ENCODE assay signal across 10 cellular contexts in the genomic region with DNA sequence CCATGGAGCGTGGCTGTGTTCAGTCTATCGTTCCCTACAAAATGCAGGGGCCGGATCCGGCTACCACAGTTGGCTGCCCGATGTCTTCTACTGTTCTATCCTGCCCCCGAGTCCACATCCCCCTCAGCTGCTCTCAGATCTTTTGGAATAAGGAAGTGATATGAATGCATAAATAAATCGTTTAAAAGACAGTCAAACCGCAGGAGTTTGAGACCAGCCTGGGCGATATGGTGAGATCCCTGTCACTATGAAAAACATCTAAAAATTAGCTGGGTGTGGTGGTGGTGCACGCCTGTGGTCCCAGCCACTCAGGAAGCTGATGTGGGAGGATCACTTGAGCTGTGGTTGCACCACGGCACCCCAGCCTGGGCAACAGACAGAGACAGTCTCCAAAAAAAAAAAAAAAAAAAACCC. TPM values are rescaled to one million over a fixed set of nuclear protein-coding genes. Genes with fewer than 3 reads are reported as not detected.
DNase-seq lines count a peak whose midpoint lies in the region; ATAC-seq and TF ChIP-seq lines count a peak whose summit lies in the region.
"Not testable (repeated sequence)": the region's sequence is repeated elsewhere in the genome, so short reads cannot be mapped to it uniquely, and the experiment has no call there.
"Had no signal": no experiment of that assay in that cellular context is flagged by ENCODE, and none has a peak within 500 bp of the region (broad histone marks: within the 10 kb centered on the region; RNA-seq: fewer than 3 reads in every experiment).

No MANE protein-coding gene starts in this region.

- peak overlapping the region; percentile 4 for H3K27ac ChIP-seq in CD4-positive, alpha-beta memory T cell (ENCODE audit: low read depth, low read length)
- peak overlapping the region; percentile 46 for H3K27ac ChIP-seq in RWPE1
- peak overlapping the region in 3 of 4 donors; percentile 15 to 65 (median 25) for H3K27ac ChIP-seq in esophagus squamous epithelium

- peaks cover 35 to 73% (median 54%) of the 10 kb centered on the region in 4 donors for H3K4me1 Mint-ChIP-seq in CD4-positive, alpha-beta memory T cell
- not testable (repeated sequence) for H3K4me1 Mint-ChIP-seq in activated B cell treated with CpG ODN at 0.5 μM for 24 hours
- H3K4me1 Mint-ChIP-seq in activated naive CD8-positive, alpha-beta T cell treated with anti-CD3 and anti-CD28 coated beads for 36 hours: peaks cover 19% of the 10 kb centered on the region
- H3K4me1 Mint-ChIP-seq in natural killer cell: peaks cover 44 to 46% of the 10 kb centered on the region in 2 donors
- H3K4me1 Mint-ChIP-seq in stimulated activated naive CD8-positive, alpha-beta T cell treated with anti-CD3 and anti-CD28 coated beads, Interleukin-15, amount 100 ng/mL, for 72 hours: peaks cover 70% of the 10 kb centered on the region

- H3K27me3 Mint-ChIP-seq in CD4-positive, alpha-beta memory T cell; activated B cell treated with CpG ODN at 0.5 μM for 24 hours; activated naive CD8-positive, alpha-beta T cell treated with anti-CD3 and anti-CD28 coated beads for 36 hours; natural killer cell (ENCODE audit: low read depth in 2 of 2); stimulated activated naive CD8-positive, alpha-beta T cell treated with anti-CD3 and anti-CD28 coated beads, Interleukin-15, amount 100 ng/mL, for 72 hours: not testable (repeated sequence)

- CTCF ChIA-PET in CD4-positive, alpha-beta memory T cell (lab: Charles Lee; ENCODE audit: partially characterized antibody): interaction anchor here (0.9 to 6.8 kb wide), 7 partner anchors 13 to 196 kb away, joined by 3 to 44 read pairs (median 4); a partner anchor contains a TSS
- CTCF ChIA-PET in RWPE1 (lab: Yijun Ruan, JAX): not testable (repeated sequence)
- CTCF ChIA-PET in activated B cell treated with CpG ODN at 0.5 μM for 24 hours (lab: Charles Lee): interaction anchor here (1.2 to 1.8 kb wide), 2 partner anchors 11 to 12 kb away, joined by 4 to 7 read pairs; no protein-coding TSS in a partner anchor

- H3K27me3 ChIP-seq in CD4-positive, alpha-beta memory T cell (ENCODE audit: insufficient read depth, low read length); esophagus squamous epithelium: not testable (repeated sequence)

- 65 to 76% methylated on average over 8 to 11 of the region's 11 CpGs for WGBS in esophagus squamous epithelium, 2 donors

- H3K27ac Mint-ChIP-seq in CD4-positive, alpha-beta memory T cell: peak overlapping the region; percentile 88 to 99 (median 96)
- H3K27ac Mint-ChIP-seq in activated B cell treated with CpG ODN at 0.5 μM for 24 hours (peak overlapping the region; percentile 26), natural killer cell (peak overlapping the region; percentile 86 to 90)
- peak overlapping the region; percentile 80 for H3K27ac Mint-ChIP-seq in activated naive CD8-positive, alpha-beta T cell treated with anti-CD3 and anti-CD28 coated beads for 36 hours
- H3K27ac Mint-ChIP-seq in stimulated activated naive CD8-positive, alpha-beta T cell treated with anti-CD3 and anti-CD28 coated beads, Interleukin-15, amount 100 ng/mL, for 72 hours: peak overlapping the region; percentile 27 to 96

- TF ChIP-seq CTCF in RWPE1 (conservative IDR thresholded peaks at IDR 0.05; ENCODE audit: low read depth); activated B cell treated with CpG ODN at 0.5 μM for 24 hours (IDR thresholded peaks at IDR 0.05); esophagus squamous epithelium (IDR thresholded peaks at IDR 0.05); natural killer cell (IDR thresholded peaks at IDR 0.05): not testable (repeated sequence)

- POLR2A ChIA-PET in CD4-positive, alpha-beta memory T cell (lab: Charles Lee; ENCODE audit: partially characterized antibody): interaction anchor here (0.9 to 2.5 kb wide), 9 partner anchors 8 to 165 kb away, joined by 3 to 11 read pairs (median 4); no protein-coding TSS in a partner anchor
- POLR2A ChIA-PET in RWPE1 (lab: Yijun Ruan, JAX; ENCODE audit: low non-redundant PET); activated B cell treated with CpG ODN at 0.5 μM for 24 hours (lab: Charles Lee): not testable (repeated sequence)

- not testable (repeated sequence) for TF ChIP-seq POLR2A in esophagus squamous epithelium (IDR thresholded peaks at IDR 0.05)

- H3K36me3 ChIP-seq in CD4-positive, alpha-beta memory T cell (ENCODE audit: insufficient read depth, low read length): peaks cover 82% of the 10 kb centered on the region
- peaks cover 68 to 100% (median 82%) of the 10 kb centered on the region in 3 donors for H3K36me3 ChIP-seq in esophagus squamous epithelium

- not testable (repeated sequence) for ATAC-seq in activated B cell treated with CpG ODN at 0.5 μM for 24 hours (ENCODE audit: low read depth)
- peak; percentile 44 to 74 (median 53) for ATAC-seq in natural killer cell
- ATAC-seq in stimulated activated naive CD8-positive, alpha-beta T cell treated with anti-CD3 and anti-CD28 coated beads, Interleukin-15, amount 100 ng/mL, for 72 hours: peak; percentile 46

- peak overlapping the region in 1 of 2 donors; percentile 27 for H3K4me3 ChIP-seq in CD4-positive, alpha-beta memory T cell (ENCODE audit: low read length in 2 of 2)
- not testable (repeated sequence) for H3K4me3 ChIP-seq in esophagus squamous epithelium

- peaks cover 65 to 78% of the 10 kb centered on the region in 2 donors for H3K36me3 Mint-ChIP-seq in CD4-positive, alpha-beta memory T cell
- H3K36me3 Mint-ChIP-seq in activated B cell treated with CpG ODN at 0.5 μM for 24 hours (ENCODE audit: low read depth) (peaks cover 89% of the 10 kb centered on the region), natural killer cell (peaks cover 14% of the 10 kb centered on the region)
- peaks cover 72% of the 10 kb centered on the region for H3K36me3 Mint-ChIP-seq in activated naive CD8-positive, alpha-beta T cell treated with anti-CD3 and anti-CD28 coated beads for 36 hours

- H3K4me1 ChIP-seq in CD4-positive, alpha-beta memory T cell (ENCODE audit: insufficient read depth, low read length): peaks cover 75% of the 10 kb centered on the region
- H3K4me1 ChIP-seq in esophagus squamous epithelium: peaks cover 0 to 49% (median 7%) of the 10 kb centered on the region in 3 donors

- H3K9me3 Mint-ChIP-seq in CD4-positive, alpha-beta memory T cell: peaks cover 0 to 22% (median 0%) of the 10 kb centered on the region in 8 donors
- not testable (repeated sequence) for H3K9me3 Mint-ChIP-seq in activated B cell treated with CpG ODN at 0.5 μM for 24 hours; activated naive CD8-positive, alpha-beta T cell treated with anti-CD3 and anti-CD28 coated beads for 36 hours; natural killer cell; stimulated activated naive CD8-positive, alpha-beta T cell treated with anti-CD3 and anti-CD28 coated beads, Interleukin-15, amount 100 ng/mL, for 72 hours

- not testable (repeated sequence) for H3K9me3 ChIP-seq in CD4-positive, alpha-beta memory T cell (ENCODE audit: control insufficient read depth in 1 of 2, low read length in 2 of 2); esophagus squamous epithelium

- DNase-seq in CD4-positive, alpha-beta memory T cell: peak; percentile 79 to 85 (median 82)
- DNase-seq in RWPE1 (ENCODE audit: low spot score); activated B cell treated with CpG ODN at 0.5 μM for 24 hours; activated naive CD8-positive, alpha-beta T cell treated with anti-CD3 and anti-CD28 coated beads for 36 hours; esophagus squamous epithelium (lab: John Stamatoyannopoulos, UW); natural killer cell; stimulated activated naive CD8-positive, alpha-beta T cell treated with anti-CD3 and anti-CD28 coated beads, Interleukin-15, amount 100 ng/mL, for 72 hours: not testable (repeated sequence)
- peak; percentile 34 for DNase-seq in activated T-helper 1 cell treated with Interleukin-2 at 50 U/mL for 16 hours (ENCODE audit: low read depth)

- peak overlapping the region; percentile 69 to 88 (median 81) for H3K4me3 Mint-ChIP-seq in CD4-positive, alpha-beta memory T cell
- H3K4me3 Mint-ChIP-seq in activated B cell treated with CpG ODN at 0.5 μM for 24 hours; activated naive CD8-positive, alpha-beta T cell treated with anti-CD3 and anti-CD28 coated beads for 36 hours; stimulated activated naive CD8-positive, alpha-beta T cell treated with anti-CD3 and anti-CD28 coated beads, Interleukin-15, amount 100 ng/mL, for 72 hours: not testable (repeated sequence)
- peak overlapping the region; percentile 89 for H3K4me3 Mint-ChIP-seq in natural killer cell

- intact Hi-C loops in CD4-positive, alpha-beta memory T cell (cut with micrococcal nuclease); activated B cell treated with CpG ODN at 0.5 μM for 24 hours (cut with micrococcal nuclease); esophagus squamous epithelium (cut with DNase I); natural killer cell (cut with micrococcal nuclease): not testable (repeated sequence)

RNA-seq across cellular contexts. Expression of a gene that starts 37.0 kb away (rescaled TPM):
- 10 to 100 TPM; 27.5 to 31.2 TPM for total RNA-seq in CD4-positive, alpha-beta memory T cell
- 10 to 100 TPM in 1 of 2 donors, 1 to 10 TPM in 1; 6.3 to 24.9 TPM for polyA plus RNA-seq in CD4-positive, alpha-beta memory T cell
- total RNA-seq in activated B cell treated with CpG ODN at 0.5 μM for 24 hours: 10.4 and 10.7 TPM in 2 replicates
- total RNA-seq in activated naive CD8-positive, alpha-beta T cell treated with anti-CD3 and anti-CD28 coated beads for 36 hours: 10 to 100 TPM; 17.6 to 19.3 TPM
- total RNA-seq in esophagus squamous epithelium: 10 to 100 TPM in 3 of 4 donors, 1 to 10 TPM in 1; 8.4 to 49.3 (median 20.6) TPM
- 10 to 100 TPM; 39.5 to 51.2 (median 49.6) TPM for total RNA-seq in natural killer cell
- total RNA-seq: cardiac muscle cell, GM23338 had no signal

RNA-seq across cellular contexts. Expression of a gene that starts 50.6 kb away (rescaled TPM):
- total RNA-seq in CD4-positive, alpha-beta memory T cell: 100 to 1,000 TPM in 1 of 2 experiments, 10 to 100 TPM in 1; 96.4 to 103 TPM
- polyA plus RNA-seq in CD4-positive, alpha-beta memory T cell: 10 to 100 TPM; 24.4 to 27.0 TPM
- total RNA-seq in activated B cell treated with CpG ODN at 0.5 μM for 24 hours (35.7 and 38.3 TPM in 2 replicates), esophagus squamous epithelium (10 to 100 TPM; 14.6 to 44.5 (median 23.5) TPM), natural killer cell (100 to 1,000 TPM in 1 of 3 donors, 10 to 100 TPM in 2; 51.7 to 112 (median 67.2) TPM)
- 10 to 100 TPM; 54.3 to 57.0 TPM for total RNA-seq in activated naive CD8-positive, alpha-beta T cell treated with anti-CD3 and anti-CD28 coated beads for 36 hours

Comparison
In these comparisons a context has a peak if more than half of its experiments do, and no peak if none do; other contexts are left out.
1. H3K27ac Mint-ChIP-seq: peak in every context shown above with its lines; median percentile 96 in CD4-positive, alpha-beta memory T cell; 88 in natural killer cell; 80 in activated naive CD8-positive, alpha-beta T cell treated with anti-CD3 and anti-CD28 coated beads for 36 hours; 62 in stimulated activated naive CD8-positive, alpha-beta T cell treated with anti-CD3 and anti-CD28 coated beads, Interleukin-15, amount 100 ng/mL, for 72 hours; 26 in activated B cell treated with CpG ODN at 0.5 μM for 24 hours.